Comparison of ENCODE assay signal across 8 cellular contexts in genomic region chr11:73376168-73376802, GRCh38. TPM values are rescaled to one million over a fixed set of nuclear protein-coding genes. Genes with fewer than 3 reads are reported as not detected.
DNase-seq lines count a peak whose midpoint lies in the region; ATAC-seq and TF ChIP-seq lines count a peak whose summit lies in the region.

A gene with protein sequence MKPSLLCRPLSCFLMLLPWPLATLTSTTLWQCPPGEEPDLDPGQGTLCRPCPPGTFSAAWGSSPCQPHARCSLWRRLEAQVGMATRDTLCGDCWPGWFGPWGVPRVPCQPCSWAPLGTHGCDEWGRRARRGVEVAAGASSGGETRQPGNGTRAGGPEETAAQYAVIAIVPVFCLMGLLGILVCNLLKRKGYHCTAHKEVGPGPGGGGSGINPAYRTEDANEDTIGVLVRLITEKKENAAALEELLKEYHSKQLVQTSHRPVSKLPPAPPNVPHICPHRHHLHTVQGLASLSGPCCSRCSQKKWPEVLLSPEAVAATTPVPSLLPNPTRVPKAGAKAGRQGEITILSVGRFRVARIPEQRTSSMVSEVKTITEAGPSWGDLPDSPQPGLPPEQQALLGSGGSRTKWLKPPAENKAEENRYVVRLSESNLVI (plus strand): TSS chr11:73376399. CDS start chr11:73389137, 12,738 bp downstream.

- peaks cover 4% of the 10 kb centered on the region for H3K36me3 ChIP-seq in HAP-1 (replicated peaks)
- no peaks in the 10 kb centered on the region for H3K36me3 ChIP-seq in MG63
- no peaks in the 10 kb centered on the region for H3K36me3 ChIP-seq in gastroesophageal sphincter
- no peaks in the 10 kb centered on the region for H3K36me3 ChIP-seq in suprapubic skin

- WGBS in gastroesophageal sphincter (ENCODE audit: low coverage in 1 of 2), 2 donors, result no CpG with 5 or more reads among the region's 95 CpGs
- WGBS in suprapubic skin, result no CpG with 5 or more reads among the region's 95 CpGs

- peak; percentile 68 to 87 for TF ChIP-seq POLR2A in gastroesophageal sphincter (IDR thresholded peaks at IDR 0.05)
- TF ChIP-seq POLR2A in suprapubic skin (IDR thresholded peaks at IDR 0.05), result peak; percentile 76 to 90

- H3K4me1 ChIP-seq in HAP-1 (peaks cover 5% of the 10 kb centered on the region), gastroesophageal sphincter (peaks cover 0 to 44% (median 0%) of the 10 kb centered on the region in 3 donors), suprapubic skin (peaks cover 27% of the 10 kb centered on the region)

- TF ChIP-seq CTCF in gastroesophageal sphincter (IDR thresholded peaks at IDR 0.05), result peak in 3 of 4 experiments; percentile 95 to 97 (median 96)
- TF ChIP-seq CTCF in suprapubic skin (IDR thresholded peaks at IDR 0.05), result peak; percentile 94 to 99

- peak within 1 kb of the TSS; percentile 19 to 89 (median 81) for H3K27ac ChIP-seq in gastroesophageal sphincter
- peak within 1 kb of the TSS; percentile 83 for H3K27ac ChIP-seq in suprapubic skin

- no peaks in the 10 kb centered on the region for H3K27me3 ChIP-seq in HAP-1 (ENCODE audit: low read depth)
- no peaks in the 10 kb centered on the region for H3K27me3 ChIP-seq in MG63
- H3K27me3 ChIP-seq in gastroesophageal sphincter, result no peaks in the 10 kb centered on the region
- H3K27me3 ChIP-seq in suprapubic skin, result no peaks in the 10 kb centered on the region

- peak; percentile 94 for ATAC-seq in gastroesophageal sphincter

- H3K4me3 ChIP-seq in HAP-1, result peak within 1 kb of the TSS; percentile 58
- H3K4me3 ChIP-seq in MG63, result peak within 1 kb of the TSS; percentile 65
- peak within 1 kb of the TSS; percentile 37 to 77 for H3K4me3 ChIP-seq in gastroesophageal sphincter
- peak within 1 kb of the TSS; percentile 95 for H3K4me3 ChIP-seq in suprapubic skin

- DNase-seq in GM04504 (ENCODE audit: low read depth) (peak; percentile 76), HAP-1 (ENCODE audit: low spot score in 2 of 2) (peak; percentile 79 to 92), MG63 (peak; percentile 89), SK-MEL-5 (ENCODE audit: low read depth, low spot score) (peak; percentile 92), nucleus accumbens (lab: John Stamatoyannopoulos, UW) (peak in 52 of 56 donors; percentile 29 to 92 (median 76)), suprapubic skin (ENCODE audit: low spot score in 2 of 2) (peak; percentile 87 to 91)
- peak; percentile 95 for DNase-seq in activated naive CD4-positive, alpha-beta T cell treated with Interleukin-2 at 50 U/mL for 16 hours

- in situ Hi-C loops in HAP-1 (cut with MboI; ENCODE audit: low sequenced_read_pairs) (no loop called here), SK-MEL-5 (cut with HindIII; ENCODE audit: low pct_unique_long_range_greater_than_20kb, low sequenced_read_pairs) (no loop called here)

- TF ChIP-seq EP300 in gastroesophageal sphincter (IDR thresholded peaks at IDR 0.05) (no peak), suprapubic skin (IDR thresholded peaks at IDR 0.05) (no peak)

- no peaks in the 10 kb centered on the region for H3K9me3 ChIP-seq in HAP-1
- no peaks in the 10 kb centered on the region for H3K9me3 ChIP-seq in MG63
- no peaks in the 10 kb centered on the region for H3K9me3 ChIP-seq in gastroesophageal sphincter
- H3K9me3 ChIP-seq in suprapubic skin, result no peaks in the 10 kb centered on the region

RNA-seq across cellular contexts. Expression of the gene that starts here (rescaled TPM):
- total RNA-seq in MG63 (2014; rRNA removed; shearing (Covaris generic); ENCODE audit: low replicate concordance), result 3.2 and 5.0 TPM in 2 replicates
- total RNA-seq in SK-MEL-5 (2014; rRNA removed; shearing (Covaris generic)), result 11.8 and 11.9 TPM in 2 replicates
- polyA plus RNA-seq in SK-MEL-5 (2015; cell fraction: cytosol; rRNA removed), result 13.4 and 15.7 TPM in 2 replicates
- polyA plus RNA-seq in SK-MEL-5 (2015; cell fraction: nucleus; rRNA removed), result 24.1 and 35.5 TPM in 2 replicates
- 1 to 10 TPM; 2.3 to 5.7 (median 3.5) TPM for total RNA-seq in gastroesophageal sphincter
- total RNA-seq in suprapubic skin, result 10 to 100 TPM in 1 of 4 donors, 1 to 10 TPM in 3; 1.9 to 11.2 (median 4.2) TPM

Comparison
In these comparisons a context has a peak if more than half of its experiments do, and no peak if none do; other contexts are left out.
1. Peak in every context shown above with its lines: DNase-seq, ATAC-seq, H3K4me3 ChIP-seq and H3K27ac ChIP-seq.